In the genomic region with DNA sequence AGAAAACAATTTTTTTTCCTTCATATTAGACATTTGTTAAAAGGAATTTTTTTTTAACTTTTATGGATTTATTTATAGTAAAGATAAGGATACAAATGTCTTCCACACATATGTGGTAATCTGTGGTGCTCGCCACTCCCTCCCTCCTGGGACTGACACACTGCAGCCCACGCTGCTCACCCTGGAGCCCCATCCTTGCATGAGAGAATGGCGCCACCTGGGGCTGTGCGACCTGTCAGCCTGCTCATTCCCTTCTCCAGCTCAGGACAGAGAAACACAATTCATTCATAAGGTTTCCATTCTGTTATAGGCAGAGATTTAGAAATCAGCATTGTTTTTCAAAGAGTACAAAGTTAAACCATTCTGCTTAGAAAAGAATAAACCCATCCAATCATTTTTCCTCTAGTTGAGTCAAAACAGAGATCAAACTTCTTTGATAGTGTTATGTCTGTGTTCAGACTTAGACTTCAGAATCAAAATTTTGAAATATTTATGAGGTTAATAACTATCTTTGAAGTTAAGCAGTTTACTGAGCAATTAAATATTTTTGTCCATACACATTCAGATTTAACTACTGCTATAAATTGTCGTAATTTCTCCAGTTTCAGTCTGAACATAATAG, we compare ENCODE assay signal across 8 cellular contexts. TPM values are rescaled to one million over a fixed set of nuclear protein-coding genes. Genes with fewer than 3 reads are reported as not detected.
DNase-seq lines count a peak whose midpoint lies in the region; ATAC-seq and TF ChIP-seq lines count a peak whose summit lies in the region.

No MANE protein-coding gene starts in this region.

- H3K27ac ChIP-seq in thyroid gland = no peak overlapping the region

- intact Hi-C loops in lower leg skin (cut with DNase I; ENCODE audit: low total_unique reads) (no loop called here), thyroid gland (cut with DNase I) (no loop called here)

- peaks cover 6% of the 10 kb centered on the region in 2 donors for H3K36me3 ChIP-seq in thyroid gland

- DNase-seq in AG08395 (ENCODE audit: low spot score) (peak; percentile 10), GM19240 (ENCODE audit: insufficient read length, low spot score) (peak; percentile 11), OCI-M1 (lab: John Stamatoyannopoulos, UW) (peak; percentile 61), cardiac fibroblast (ENCODE audit: low read depth in 2 of 2) (peak; percentile 60 to 66), lower leg skin (ENCODE audit: low spot score in 2 of 2) (peak; percentile 32 to 88), thyroid gland (peak; percentile 32 to 33)

- H3K9me3 ChIP-seq in thyroid gland = no peaks in the 10 kb centered on the region

- ATAC-seq in HG02642 (IDR thresholded peaks at IDR 0.05; ENCODE audit: poor library complexity, unreplicated experiment) (no peak), HG02981 (IDR thresholded peaks at IDR 0.05; ENCODE audit: unreplicated experiment) (no peak)

- WGBS in lower leg skin, 2 donors = 61 to 67% methylated on average over 5 of the region's 5 CpGs
- WGBS in thyroid gland, 2 donors = 84 to 87% methylated on average over 5 of the region's 5 CpGs

- no peaks in the 10 kb centered on the region for H3K27me3 ChIP-seq in thyroid gland

- peaks cover 6 to 24% of the 10 kb centered on the region in 2 donors for H3K4me1 ChIP-seq in thyroid gland

- no peak overlapping the region for H3K4me3 ChIP-seq in cardiac fibroblast (replicated peaks in 1 of 2; ENCODE audit: low read depth in 2 of 2, low read length in 2 of 2)
- H3K4me3 ChIP-seq in lower leg skin (ENCODE audit: low read depth, poor library complexity, severe bottlenecking) = no peak overlapping the region
- no peak overlapping the region for H3K4me3 ChIP-seq in thyroid gland (replicated peaks in 1 of 3)

- TF ChIP-seq POLR2A in lower leg skin (IDR thresholded peaks at IDR 0.05) = no peak
- no peak for TF ChIP-seq POLR2A in thyroid gland (IDR thresholded peaks at IDR 0.05)

- TF ChIP-seq CTCF in cardiac fibroblast (IDR thresholded peaks at IDR 0.05; ENCODE audit: low read depth, low read length) = peak; percentile 36
- TF ChIP-seq CTCF in lower leg skin (IDR thresholded peaks at IDR 0.05) = no peak
- peak in 4 of 6 experiments; percentile 19 to 40 (median 33) for TF ChIP-seq CTCF in thyroid gland (IDR thresholded peaks at IDR 0.05)

RNA-seq across cellular contexts. Expression of gene DYNLRB1, which starts 42.8 kb away (rescaled TPM):
- total RNA-seq in lower leg skin = 100 to 1,000 TPM; 162 to 232 (median 193) TPM
- 100 to 1,000 TPM; 119 to 231 (median 210) TPM for total RNA-seq in thyroid gland

Comparison
In these comparisons a context has a peak if more than half of its experiments do, and no peak if none do; other contexts are left out.
1. DNase-seq: peak in every context shown above with its lines; median percentile 63 in cardiac fibroblast; 61 in OCI-M1; 60 in lower leg skin; 32 in thyroid gland; 11 in GM19240; 10 in AG08395.
2. CTCF ChIP-seq: peak in cardiac fibroblast (single experiment) and thyroid gland (4 of 6); none in lower leg skin (0 of 3).